8 cellular contexts compared by ENCODE assay signal in genomic region chr1:150516050-150516591, GRCh38. TPM values are rescaled to one million over a fixed set of nuclear protein-coding genes. Genes with fewer than 3 reads are reported as not detected.
DNase-seq lines count a peak whose midpoint lies in the region; ATAC-seq, FAIRE-seq and TF ChIP-seq lines count a peak whose summit lies in the region.

No MANE protein-coding gene starts in this region.

- H3K36me3 ChIP-seq in iPS DF 6.9 (ENCODE audit: control insufficient read depth, insufficient read depth, low read length) (no peaks in the 10 kb centered on the region; the same call in 1 of the 2 replicates), skeletal muscle satellite cell (ENCODE audit: insufficient read depth, low read length) (peaks cover 17% of the 10 kb centered on the region)

- no peaks in the 10 kb centered on the region for H3K9me3 Mint-ChIP-seq in activated naive CD4-positive, alpha-beta T cell treated with anti-CD3 and anti-CD28 coated beads, Interleukin-2, amount 50 U/mL, for 72 hours

- no peaks in the 10 kb centered on the region for H3K27me3 ChIP-seq in iPS DF 6.9 (ENCODE audit: control insufficient read depth, insufficient read depth, low read length)
- no peaks in the 10 kb centered on the region for H3K27me3 ChIP-seq in skeletal muscle satellite cell (ENCODE audit: control insufficient read depth, insufficient read depth, low read length)

- H3K27ac ChIP-seq in iPS DF 6.9 (ENCODE audit: low read length) = no peak overlapping the region

- peak overlapping the region; percentile 91 for H3K4me2 ChIP-seq in skeletal muscle satellite cell (ENCODE audit: low read length)

- no peak for FAIRE-seq in GM12892 (lab: Jason Lieb, UNC)

- peak; percentile 2 for DNase-seq in NOMO-1 treated with DMSO at 0.1 percent for 48 hours (lab: John Stamatoyannopoulos, UW; ENCODE audit: unreplicated experiment)
- no peak for DNase-seq in NOMO-1 (lab: John Stamatoyannopoulos, UW; ENCODE audit: unreplicated experiment in 2 of 2)
- peak; percentile 88 for DNase-seq in NCI-H2107 treated with DMSO at 0.1 percent for 48 hours (lab: John Stamatoyannopoulos, UW; ENCODE audit: unreplicated experiment)
- DNase-seq in activated naive CD4-positive, alpha-beta T cell treated with anti-CD3 and anti-CD28 coated beads, Interleukin-2, amount 50 U/mL, for 72 hours (ENCODE audit: low spot score in 2 of 2) = peak in 1 of 2 donors; percentile 30
- DNase-seq in iPS DF 6.9 (ENCODE audit: low read depth, low spot score) = no peak
- no peak for DNase-seq in GM12892 (ENCODE audit: insufficient read length)

- H3K9me3 ChIP-seq in iPS DF 6.9 (ENCODE audit: control insufficient read depth, insufficient read depth, low read length) (no peaks in the 10 kb centered on the region), skeletal muscle satellite cell (replicated peaks; ENCODE audit: low read length) (no peaks in the 10 kb centered on the region)

- TF ChIP-seq POLR2A in GM18505 (IDR thresholded peaks at IDR 0.05; ENCODE audit: borderline replicate concordance, extremely low read depth, insufficient read depth, insufficient read length) (no peak), GM12892 (IDR thresholded peaks at IDR 0.05; ENCODE audit: low read depth, low read length) (no peak)

- H3K4me3 ChIP-seq in iPS DF 6.9 (ENCODE audit: low read length) = peak overlapping the region; percentile 75; the same call in 1 of the 2 replicates
- peak overlapping the region; percentile 77 for H3K4me3 ChIP-seq in skeletal muscle satellite cell (ENCODE audit: low read length)

- WGBS in iPS DF 6.9 (ENCODE audit: insufficient coverage, insufficient read length) = no CpG with 5 or more reads among the region's 19 CpGs

- no peaks in the 10 kb centered on the region for H3K4me1 ChIP-seq in iPS DF 6.9 (ENCODE audit: control insufficient read depth, insufficient read depth, low read length)
- peaks cover 18% of the 10 kb centered on the region for H3K4me1 ChIP-seq in skeletal muscle satellite cell (ENCODE audit: control insufficient read depth, insufficient read depth, low read length)

- peak overlapping the region; percentile 77 for H3K9ac ChIP-seq in skeletal muscle satellite cell (ENCODE audit: low read depth, low read length)

- no peaks in the 10 kb centered on the region for H3K36me3 Mint-ChIP-seq in activated naive CD4-positive, alpha-beta T cell treated with anti-CD3 and anti-CD28 coated beads, Interleukin-2, amount 50 U/mL, for 72 hours

- H3K27ac Mint-ChIP-seq in activated naive CD4-positive, alpha-beta T cell treated with anti-CD3 and anti-CD28 coated beads, Interleukin-2, amount 50 U/mL, for 72 hours = peak overlapping the region; percentile 32 to 77

- peak; percentile 4 to 16 for ATAC-seq in activated naive CD4-positive, alpha-beta T cell treated with anti-CD3 and anti-CD28 coated beads, Interleukin-2, amount 50 U/mL, for 72 hours
- ATAC-seq in GM18505 (IDR thresholded peaks at IDR 0.05; ENCODE audit: unreplicated experiment) = no peak

RNA-seq across cellular contexts. Expression of gene FALEC, which starts 0.6 kb away (rescaled TPM):
- under 1 TPM; 0.66 to 0.89 TPM for total RNA-seq in activated naive CD4-positive, alpha-beta T cell treated with anti-CD3 and anti-CD28 coated beads, Interleukin-2, amount 50 U/mL, for 72 hours
- total RNA-seq in skeletal muscle satellite cell (2012; rRNA removed) = not detected in 2 replicates
- polyA plus RNA-seq in GM12892 (2012; ENCODE audit: missing spikeins) = 1.00 TPM

RNA-seq across cellular contexts. Expression of gene ECM1, which starts 8.2 kb away (rescaled TPM):
- 1 to 10 TPM; 1.3 to 1.6 TPM for total RNA-seq in activated naive CD4-positive, alpha-beta T cell treated with anti-CD3 and anti-CD28 coated beads, Interleukin-2, amount 50 U/mL, for 72 hours
- total RNA-seq in skeletal muscle satellite cell (2012; rRNA removed) = 4.8 and 15.3 TPM in 2 replicates
- 0.49 TPM for polyA plus RNA-seq in GM12892 (2012; ENCODE audit: missing spikeins)

RNA-seq across cellular contexts. Expression of gene TARS2, which starts 28.9 kb away (rescaled TPM):
- 10 to 100 TPM; 48.7 to 56.4 TPM for total RNA-seq in activated naive CD4-positive, alpha-beta T cell treated with anti-CD3 and anti-CD28 coated beads, Interleukin-2, amount 50 U/mL, for 72 hours
- 16.2 and 18.6 TPM in 2 replicates for total RNA-seq in skeletal muscle satellite cell (2012; rRNA removed)
- 35.2 TPM for polyA plus RNA-seq in GM12892 (2012; ENCODE audit: missing spikeins)

RNA-seq across cellular contexts. Expression of gene ADAMTSL4, which starts 33.1 kb away (rescaled TPM):
- 1 to 10 TPM in 1 of 2 donors, under 1 TPM in 1; 0.96 to 2.9 TPM for total RNA-seq in activated naive CD4-positive, alpha-beta T cell treated with anti-CD3 and anti-CD28 coated beads, Interleukin-2, amount 50 U/mL, for 72 hours
- 12.9 and 14.6 TPM in 2 replicates for total RNA-seq in skeletal muscle satellite cell (2012; rRNA removed)
- 0.49 TPM for polyA plus RNA-seq in GM12892 (2012; ENCODE audit: missing spikeins)

Comparison
In these comparisons a context has a peak if more than half of its experiments do, and no peak if none do; other contexts are left out.
1. DNase-seq: peak in NOMO-1 treated with DMSO at 0.1 percent for 48 hours (single experiment) and NCI-H2107 treated with DMSO at 0.1 percent for 48 hours (single experiment); none in NOMO-1 (0 of 2), iPS DF 6.9 (single experiment) and GM12892 (single experiment).